1 cellular context compared by ENCODE assay signal in the genomic region with DNA sequence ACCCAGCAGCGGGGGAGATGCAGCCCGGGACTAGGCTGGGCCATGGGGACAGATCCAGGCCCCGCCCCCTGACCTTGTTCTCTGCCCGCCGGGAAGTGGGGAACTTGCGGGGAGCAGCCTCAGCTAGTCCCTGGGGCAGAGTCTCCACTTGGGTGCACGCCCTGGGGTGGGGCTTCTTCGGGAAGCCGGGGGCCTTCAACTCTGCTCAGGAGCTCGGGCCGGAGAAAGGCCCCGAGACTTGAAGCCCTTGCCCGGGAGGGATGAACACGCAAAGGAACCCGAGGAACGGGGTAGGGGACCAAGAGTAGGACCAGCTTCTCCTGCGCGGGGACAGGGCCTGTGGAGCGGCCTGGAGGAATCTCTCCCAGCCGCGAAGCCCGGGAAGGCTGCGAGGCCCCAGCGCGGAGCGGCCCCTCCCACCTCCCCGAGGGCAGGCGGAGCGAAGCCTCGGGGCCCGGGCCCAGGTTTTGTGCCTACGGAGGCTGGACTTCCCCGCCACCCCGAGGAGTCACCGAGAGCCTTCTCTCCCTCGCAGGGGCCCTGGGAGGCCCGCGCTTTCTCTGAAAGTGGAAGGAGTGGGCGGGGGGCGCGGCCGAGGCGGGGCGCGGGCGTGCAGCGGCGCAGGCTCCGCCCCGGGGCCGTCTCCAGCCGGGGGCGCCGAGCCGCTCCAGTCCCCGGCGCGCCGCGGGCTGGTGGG.
TF ChIP-seq lines count a peak whose summit lies in the region.

A gene (plus strand): TSS at position 670 of the 697 bp plus-strand sequence. CDS start 54 bp downstream, outside the sequence.

TF ChIP-seq in K562, 482 proteins besides CTCF, POLR2A, EP300 and RAD21 (continued from another document and continues in another):
- TF ChIP-seq, protein P1, sequence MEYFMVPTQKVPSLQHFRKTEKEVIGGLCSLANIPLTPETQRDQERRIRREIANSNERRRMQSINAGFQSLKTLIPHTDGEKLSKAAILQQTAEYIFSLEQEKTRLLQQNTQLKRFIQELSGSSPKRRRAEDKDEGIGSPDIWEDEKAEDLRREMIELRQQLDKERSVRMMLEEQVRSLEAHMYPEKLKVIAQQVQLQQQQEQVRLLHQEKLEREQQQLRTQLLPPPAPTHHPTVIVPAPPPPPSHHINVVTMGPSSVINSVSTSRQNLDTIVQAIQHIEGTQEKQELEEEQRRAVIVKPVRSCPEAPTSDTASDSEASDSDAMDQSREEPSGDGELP (CRISPR knock-in tag; IDR thresholded peaks at IDR 0.05; ENCODE audit: borderline replicate concordance) = peak; percentile 44; the same call in 1 of the 2 replicates
- TF ChIP-seq NR2F6 (CRISPR knock-in tag; IDR thresholded peaks at IDR 0.05) = no peak
- TF ChIP-seq NFRKB (IDR thresholded peaks at IDR 0.05; ENCODE audit: low read depth) = peak; percentile 53; the same call in 1 of the 2 replicates
- no peak for TF ChIP-seq ZNF764 (CRISPR knock-in tag; IDR thresholded peaks at IDR 0.05; ENCODE audit: low read depth)
- no peak for TF ChIP-seq TAF7 (tag; IDR thresholded peaks at IDR 0.05)
- no peak for TF ChIP-seq SNRNP70 (optimal IDR thresholded peaks at IDR 0.05; ENCODE audit: low read depth, low read length)
- no peak for TF ChIP-seq SLC30A9 (CRISPR knock-in tag; IDR thresholded peaks at IDR 0.05)
- TF ChIP-seq RUNX1 (IDR thresholded peaks at IDR 0.05; ENCODE audit: low read depth) = no peak
- TF ChIP-seq, protein P2, sequence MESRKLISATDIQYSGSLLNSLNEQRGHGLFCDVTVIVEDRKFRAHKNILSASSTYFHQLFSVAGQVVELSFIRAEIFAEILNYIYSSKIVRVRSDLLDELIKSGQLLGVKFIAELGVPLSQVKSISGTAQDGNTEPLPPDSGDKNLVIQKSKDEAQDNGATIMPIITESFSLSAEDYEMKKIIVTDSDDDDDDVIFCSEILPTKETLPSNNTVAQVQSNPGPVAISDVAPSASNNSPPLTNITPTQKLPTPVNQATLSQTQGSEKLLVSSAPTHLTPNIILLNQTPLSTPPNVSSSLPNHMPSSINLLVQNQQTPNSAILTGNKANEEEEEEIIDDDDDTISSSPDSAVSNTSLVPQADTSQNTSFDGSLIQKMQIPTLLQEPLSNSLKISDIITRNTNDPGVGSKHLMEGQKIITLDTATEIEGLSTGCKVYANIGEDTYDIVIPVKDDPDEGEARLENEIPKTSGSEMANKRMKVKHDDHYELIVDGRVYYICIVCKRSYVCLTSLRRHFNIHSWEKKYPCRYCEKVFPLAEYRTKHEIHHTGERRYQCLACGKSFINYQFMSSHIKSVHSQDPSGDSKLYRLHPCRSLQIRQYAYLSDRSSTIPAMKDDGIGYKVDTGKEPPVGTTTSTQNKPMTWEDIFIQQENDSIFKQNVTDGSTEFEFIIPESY (CRISPR knock-in tag; IDR thresholded peaks at IDR 0.05) = no peak
- TF ChIP-seq, protein P3, sequence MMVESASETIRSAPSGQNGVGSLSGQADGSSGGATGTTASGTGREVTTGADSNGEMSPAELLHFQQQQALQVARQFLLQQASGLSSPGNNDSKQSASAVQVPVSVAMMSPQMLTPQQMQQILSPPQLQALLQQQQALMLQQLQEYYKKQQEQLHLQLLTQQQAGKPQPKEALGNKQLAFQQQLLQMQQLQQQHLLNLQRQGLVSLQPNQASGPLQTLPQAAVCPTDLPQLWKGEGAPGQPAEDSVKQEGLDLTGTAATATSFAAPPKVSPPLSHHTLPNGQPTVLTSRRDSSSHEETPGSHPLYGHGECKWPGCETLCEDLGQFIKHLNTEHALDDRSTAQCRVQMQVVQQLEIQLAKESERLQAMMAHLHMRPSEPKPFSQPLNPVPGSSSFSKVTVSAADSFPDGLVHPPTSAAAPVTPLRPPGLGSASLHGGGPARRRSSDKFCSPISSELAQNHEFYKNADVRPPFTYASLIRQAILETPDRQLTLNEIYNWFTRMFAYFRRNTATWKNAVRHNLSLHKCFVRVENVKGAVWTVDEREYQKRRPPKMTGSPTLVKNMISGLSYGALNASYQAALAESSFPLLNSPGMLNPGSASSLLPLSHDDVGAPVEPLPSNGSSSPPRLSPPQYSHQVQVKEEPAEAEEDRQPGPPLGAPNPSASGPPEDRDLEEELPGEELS (CRISPR knock-in tag; IDR thresholded peaks at IDR 0.05; ENCODE audit: borderline replicate concordance) = 0 out of 2 replicates have a peak, but pooled peaks have one; percentile 3
- no peak for TF ChIP-seq ZSCAN32 (CRISPR knock-in tag; IDR thresholded peaks at IDR 0.05)
- TF ChIP-seq SP1 (CRISPR knock-in tag; IDR thresholded peaks at IDR 0.05) = peak; percentile 79; the same call in 1 of the 2 replicates
- TF ChIP-seq ZNF436 (CRISPR knock-in tag; IDR thresholded peaks at IDR 0.05) = no peak
- no peak for TF ChIP-seq NR3C1 (CRISPR knock-in tag; IDR thresholded peaks at IDR 0.05)
- 0 out of 2 replicates have a peak, but pooled peaks have one; percentile 33 for TF ChIP-seq TARDBP (IDR thresholded peaks at IDR 0.05)
- TF ChIP-seq ZNF431 (CRISPR knock-in tag; IDR thresholded peaks at IDR 0.05) = peak; percentile 14; the same call in 1 of the 2 replicates
- TF ChIP-seq ZNF140 (CRISPR knock-in tag; IDR thresholded peaks at IDR 0.05) = no peak
- no peak for TF ChIP-seq ZZZ3 (IDR thresholded peaks at IDR 0.05)
- no peak for TF ChIP-seq FOXA1 (IDR thresholded peaks at IDR 0.05; ENCODE audit: borderline replicate concordance)
- TF ChIP-seq SP2 (IDR thresholded peaks at IDR 0.05; ENCODE audit: extremely low read depth, low read depth, low read length, poor library complexity, severe bottlenecking) = no peak
- TF ChIP-seq SIN3A (IDR thresholded peaks at IDR 0.05; ENCODE audit: borderline replicate concordance in 2 of 2, control insufficient read depth in 1 of 2, low read depth in 2 of 2, low read length in 2 of 2) = peak; percentile 32 to 55; a peak in 2 of 4 replicates
- no peak for TF ChIP-seq CEBPG (CRISPR knock-in tag; IDR thresholded peaks at IDR 0.05)
- TF ChIP-seq CEBPG (tag; conservative IDR thresholded peaks at IDR 0.05 in 1 of 2, IDR thresholded peaks at IDR 0.05 in 1 of 2) = no peak
- no peak for TF ChIP-seq DACH1 (IDR thresholded peaks at IDR 0.05; ENCODE audit: partially characterized antibody)
- 0 out of 2 replicates have a peak, but pooled peaks have one; percentile 43 for TF ChIP-seq KAT7 (CRISPR knock-in tag; IDR thresholded peaks at IDR 0.05; ENCODE audit: borderline replicate concordance)
- TF ChIP-seq RBBP5 (IDR thresholded peaks at IDR 0.05; ENCODE audit: borderline replicate concordance, insufficient read depth, low read length, poor library complexity, severe bottlenecking) = no peak
- TF ChIP-seq, protein P4, sequence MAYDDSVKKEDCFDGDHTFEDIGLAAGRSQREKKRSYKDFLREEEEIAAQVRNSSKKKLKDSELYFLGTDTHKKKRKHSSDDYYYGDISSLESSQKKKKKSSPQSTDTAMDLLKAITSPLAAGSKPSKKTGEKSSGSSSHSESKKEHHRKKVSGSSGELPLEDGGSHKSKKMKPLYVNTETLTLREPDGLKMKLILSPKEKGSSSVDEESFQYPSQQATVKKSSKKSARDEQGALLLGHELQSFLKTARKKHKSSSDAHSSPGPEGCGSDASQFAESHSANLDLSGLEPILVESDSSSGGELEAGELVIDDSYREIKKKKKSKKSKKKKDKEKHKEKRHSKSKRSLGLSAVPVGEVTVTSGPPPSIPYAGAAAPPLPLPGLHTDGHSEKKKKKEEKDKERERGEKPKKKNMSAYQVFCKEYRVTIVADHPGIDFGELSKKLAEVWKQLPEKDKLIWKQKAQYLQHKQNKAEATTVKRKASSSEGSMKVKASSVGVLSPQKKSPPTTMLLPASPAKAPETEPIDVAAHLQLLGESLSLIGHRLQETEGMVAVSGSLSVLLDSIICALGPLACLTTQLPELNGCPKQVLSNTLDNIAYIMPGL (CRISPR knock-in tag; IDR thresholded peaks at IDR 0.05) = no peak
- no peak for TF ChIP-seq ZSCAN29 (IDR thresholded peaks at IDR 0.05)
- TF ChIP-seq ZNF12 (CRISPR knock-in tag; IDR thresholded peaks at IDR 0.05) = 0 out of 2 replicates have a peak, but pooled peaks have one; percentile 37
- no peak for TF ChIP-seq ZNF184 (CRISPR knock-in tag; IDR thresholded peaks at IDR 0.05)
- TF ChIP-seq TAL1 (IDR thresholded peaks at IDR 0.05) = no peak
- TF ChIP-seq, protein P5, sequence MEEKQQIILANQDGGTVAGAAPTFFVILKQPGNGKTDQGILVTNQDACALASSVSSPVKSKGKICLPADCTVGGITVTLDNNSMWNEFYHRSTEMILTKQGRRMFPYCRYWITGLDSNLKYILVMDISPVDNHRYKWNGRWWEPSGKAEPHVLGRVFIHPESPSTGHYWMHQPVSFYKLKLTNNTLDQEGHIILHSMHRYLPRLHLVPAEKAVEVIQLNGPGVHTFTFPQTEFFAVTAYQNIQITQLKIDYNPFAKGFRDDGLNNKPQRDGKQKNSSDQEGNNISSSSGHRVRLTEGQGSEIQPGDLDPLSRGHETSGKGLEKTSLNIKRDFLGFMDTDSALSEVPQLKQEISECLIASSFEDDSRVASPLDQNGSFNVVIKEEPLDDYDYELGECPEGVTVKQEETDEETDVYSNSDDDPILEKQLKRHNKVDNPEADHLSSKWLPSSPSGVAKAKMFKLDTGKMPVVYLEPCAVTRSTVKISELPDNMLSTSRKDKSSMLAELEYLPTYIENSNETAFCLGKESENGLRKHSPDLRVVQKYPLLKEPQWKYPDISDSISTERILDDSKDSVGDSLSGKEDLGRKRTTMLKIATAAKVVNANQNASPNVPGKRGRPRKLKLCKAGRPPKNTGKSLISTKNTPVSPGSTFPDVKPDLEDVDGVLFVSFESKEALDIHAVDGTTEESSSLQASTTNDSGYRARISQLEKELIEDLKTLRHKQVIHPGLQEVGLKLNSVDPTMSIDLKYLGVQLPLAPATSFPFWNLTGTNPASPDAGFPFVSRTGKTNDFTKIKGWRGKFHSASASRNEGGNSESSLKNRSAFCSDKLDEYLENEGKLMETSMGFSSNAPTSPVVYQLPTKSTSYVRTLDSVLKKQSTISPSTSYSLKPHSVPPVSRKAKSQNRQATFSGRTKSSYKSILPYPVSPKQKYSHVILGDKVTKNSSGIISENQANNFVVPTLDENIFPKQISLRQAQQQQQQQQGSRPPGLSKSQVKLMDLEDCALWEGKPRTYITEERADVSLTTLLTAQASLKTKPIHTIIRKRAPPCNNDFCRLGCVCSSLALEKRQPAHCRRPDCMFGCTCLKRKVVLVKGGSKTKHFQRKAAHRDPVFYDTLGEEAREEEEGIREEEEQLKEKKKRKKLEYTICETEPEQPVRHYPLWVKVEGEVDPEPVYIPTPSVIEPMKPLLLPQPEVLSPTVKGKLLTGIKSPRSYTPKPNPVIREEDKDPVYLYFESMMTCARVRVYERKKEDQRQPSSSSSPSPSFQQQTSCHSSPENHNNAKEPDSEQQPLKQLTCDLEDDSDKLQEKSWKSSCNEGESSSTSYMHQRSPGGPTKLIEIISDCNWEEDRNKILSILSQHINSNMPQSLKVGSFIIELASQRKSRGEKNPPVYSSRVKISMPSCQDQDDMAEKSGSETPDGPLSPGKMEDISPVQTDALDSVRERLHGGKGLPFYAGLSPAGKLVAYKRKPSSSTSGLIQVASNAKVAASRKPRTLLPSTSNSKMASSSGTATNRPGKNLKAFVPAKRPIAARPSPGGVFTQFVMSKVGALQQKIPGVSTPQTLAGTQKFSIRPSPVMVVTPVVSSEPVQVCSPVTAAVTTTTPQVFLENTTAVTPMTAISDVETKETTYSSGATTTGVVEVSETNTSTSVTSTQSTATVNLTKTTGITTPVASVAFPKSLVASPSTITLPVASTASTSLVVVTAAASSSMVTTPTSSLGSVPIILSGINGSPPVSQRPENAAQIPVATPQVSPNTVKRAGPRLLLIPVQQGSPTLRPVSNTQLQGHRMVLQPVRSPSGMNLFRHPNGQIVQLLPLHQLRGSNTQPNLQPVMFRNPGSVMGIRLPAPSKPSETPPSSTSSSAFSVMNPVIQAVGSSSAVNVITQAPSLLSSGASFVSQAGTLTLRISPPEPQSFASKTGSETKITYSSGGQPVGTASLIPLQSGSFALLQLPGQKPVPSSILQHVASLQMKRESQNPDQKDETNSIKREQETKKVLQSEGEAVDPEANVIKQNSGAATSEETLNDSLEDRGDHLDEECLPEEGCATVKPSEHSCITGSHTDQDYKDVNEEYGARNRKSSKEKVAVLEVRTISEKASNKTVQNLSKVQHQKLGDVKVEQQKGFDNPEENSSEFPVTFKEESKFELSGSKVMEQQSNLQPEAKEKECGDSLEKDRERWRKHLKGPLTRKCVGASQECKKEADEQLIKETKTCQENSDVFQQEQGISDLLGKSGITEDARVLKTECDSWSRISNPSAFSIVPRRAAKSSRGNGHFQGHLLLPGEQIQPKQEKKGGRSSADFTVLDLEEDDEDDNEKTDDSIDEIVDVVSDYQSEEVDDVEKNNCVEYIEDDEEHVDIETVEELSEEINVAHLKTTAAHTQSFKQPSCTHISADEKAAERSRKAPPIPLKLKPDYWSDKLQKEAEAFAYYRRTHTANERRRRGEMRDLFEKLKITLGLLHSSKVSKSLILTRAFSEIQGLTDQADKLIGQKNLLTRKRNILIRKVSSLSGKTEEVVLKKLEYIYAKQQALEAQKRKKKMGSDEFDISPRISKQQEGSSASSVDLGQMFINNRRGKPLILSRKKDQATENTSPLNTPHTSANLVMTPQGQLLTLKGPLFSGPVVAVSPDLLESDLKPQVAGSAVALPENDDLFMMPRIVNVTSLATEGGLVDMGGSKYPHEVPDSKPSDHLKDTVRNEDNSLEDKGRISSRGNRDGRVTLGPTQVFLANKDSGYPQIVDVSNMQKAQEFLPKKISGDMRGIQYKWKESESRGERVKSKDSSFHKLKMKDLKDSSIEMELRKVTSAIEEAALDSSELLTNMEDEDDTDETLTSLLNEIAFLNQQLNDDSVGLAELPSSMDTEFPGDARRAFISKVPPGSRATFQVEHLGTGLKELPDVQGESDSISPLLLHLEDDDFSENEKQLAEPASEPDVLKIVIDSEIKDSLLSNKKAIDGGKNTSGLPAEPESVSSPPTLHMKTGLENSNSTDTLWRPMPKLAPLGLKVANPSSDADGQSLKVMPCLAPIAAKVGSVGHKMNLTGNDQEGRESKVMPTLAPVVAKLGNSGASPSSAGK (IDR thresholded peaks at IDR 0.05) = peak; percentile 64
- TF ChIP-seq KDM4B (IDR thresholded peaks at IDR 0.05; ENCODE audit: borderline replicate concordance in 2 of 2, low read depth in 1 of 2) = peak in 1 of 2 experiments; percentile 66; a peak in 1 of 4 replicates
- no peak for TF ChIP-seq ZC3H8 (IDR thresholded peaks at IDR 0.05)
- no peak for TF ChIP-seq NFYB (IDR thresholded peaks at IDR 0.05; ENCODE audit: extremely low read depth, insufficient read length)
- no peak for TF ChIP-seq BCOR (IDR thresholded peaks at IDR 0.05)
- TF ChIP-seq, protein P6, sequence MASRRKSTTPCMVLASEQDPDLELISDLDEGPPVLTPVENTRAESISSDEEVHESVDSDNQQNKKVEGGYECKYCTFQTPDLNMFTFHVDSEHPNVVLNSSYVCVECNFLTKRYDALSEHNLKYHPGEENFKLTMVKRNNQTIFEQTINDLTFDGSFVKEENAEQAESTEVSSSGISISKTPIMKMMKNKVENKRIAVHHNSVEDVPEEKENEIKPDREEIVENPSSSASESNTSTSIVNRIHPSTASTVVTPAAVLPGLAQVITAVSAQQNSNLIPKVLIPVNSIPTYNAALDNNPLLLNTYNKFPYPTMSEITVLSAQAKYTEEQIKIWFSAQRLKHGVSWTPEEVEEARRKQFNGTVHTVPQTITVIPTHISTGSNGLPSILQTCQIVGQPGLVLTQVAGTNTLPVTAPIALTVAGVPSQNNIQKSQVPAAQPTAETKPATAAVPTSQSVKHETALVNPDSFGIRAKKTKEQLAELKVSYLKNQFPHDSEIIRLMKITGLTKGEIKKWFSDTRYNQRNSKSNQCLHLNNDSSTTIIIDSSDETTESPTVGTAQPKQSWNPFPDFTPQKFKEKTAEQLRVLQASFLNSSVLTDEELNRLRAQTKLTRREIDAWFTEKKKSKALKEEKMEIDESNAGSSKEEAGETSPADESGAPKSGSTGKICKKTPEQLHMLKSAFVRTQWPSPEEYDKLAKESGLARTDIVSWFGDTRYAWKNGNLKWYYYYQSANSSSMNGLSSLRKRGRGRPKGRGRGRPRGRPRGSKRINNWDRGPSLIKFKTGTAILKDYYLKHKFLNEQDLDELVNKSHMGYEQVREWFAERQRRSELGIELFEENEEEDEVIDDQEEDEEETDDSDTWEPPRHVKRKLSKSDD (conservative IDR thresholded peaks at IDR 0.05; ENCODE audit: low read length) = no peak
- TF ChIP-seq TBP (optimal IDR thresholded peaks at IDR 0.05; ENCODE audit: low read depth, low read length) = peak; percentile 34
